8 cellular contexts compared by ENCODE assay signal in the genomic region with DNA sequence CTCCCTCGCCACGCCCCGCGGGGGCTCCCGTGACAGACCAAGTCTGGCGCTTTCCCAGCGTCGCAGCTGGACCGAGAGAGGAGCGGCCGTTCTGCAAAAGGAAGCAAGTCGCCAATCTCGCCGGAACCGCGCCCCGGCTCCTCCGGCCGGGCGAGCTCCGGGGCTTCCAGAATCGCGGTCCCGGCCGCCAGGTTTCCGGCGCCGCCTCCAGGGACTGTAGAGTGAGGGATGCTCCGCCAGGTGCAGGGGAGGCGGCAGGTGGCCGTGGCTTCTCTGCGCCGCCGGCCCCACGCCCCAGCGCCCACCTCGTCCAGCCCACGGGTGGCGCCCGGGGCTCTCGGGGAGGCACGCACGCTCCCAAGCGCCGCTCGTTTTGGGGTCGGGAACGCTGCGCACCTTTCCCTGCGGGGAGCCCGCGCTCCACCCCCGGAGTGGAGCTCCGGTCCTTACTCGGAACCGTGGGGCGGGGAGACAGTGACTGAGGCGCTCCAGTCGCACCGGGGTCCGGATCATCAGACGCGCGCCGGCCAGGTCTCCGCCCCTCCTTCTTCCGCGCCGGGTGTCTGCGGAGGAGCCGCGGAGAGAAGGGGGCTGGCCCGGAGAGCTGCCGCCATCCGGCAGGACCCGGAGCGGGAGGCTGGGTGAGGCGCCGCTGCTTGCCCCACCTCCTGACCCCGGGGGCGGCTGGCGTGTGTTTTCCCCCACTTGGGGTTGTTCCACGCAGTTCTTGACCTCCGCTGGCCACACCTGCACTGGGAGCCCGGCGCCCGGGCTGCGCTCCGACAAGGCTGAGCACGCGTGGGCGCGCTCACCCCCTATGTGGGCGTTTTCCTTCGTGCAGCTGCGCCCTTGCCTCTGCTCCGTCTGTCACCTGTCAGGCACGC. TPM values are rescaled to one million over a fixed set of nuclear protein-coding genes. Genes with fewer than 3 reads are reported as not detected.
DNase-seq lines count a peak whose midpoint lies in the region; ATAC-seq and TF ChIP-seq lines count a peak whose summit lies in the region.

A gene with protein sequence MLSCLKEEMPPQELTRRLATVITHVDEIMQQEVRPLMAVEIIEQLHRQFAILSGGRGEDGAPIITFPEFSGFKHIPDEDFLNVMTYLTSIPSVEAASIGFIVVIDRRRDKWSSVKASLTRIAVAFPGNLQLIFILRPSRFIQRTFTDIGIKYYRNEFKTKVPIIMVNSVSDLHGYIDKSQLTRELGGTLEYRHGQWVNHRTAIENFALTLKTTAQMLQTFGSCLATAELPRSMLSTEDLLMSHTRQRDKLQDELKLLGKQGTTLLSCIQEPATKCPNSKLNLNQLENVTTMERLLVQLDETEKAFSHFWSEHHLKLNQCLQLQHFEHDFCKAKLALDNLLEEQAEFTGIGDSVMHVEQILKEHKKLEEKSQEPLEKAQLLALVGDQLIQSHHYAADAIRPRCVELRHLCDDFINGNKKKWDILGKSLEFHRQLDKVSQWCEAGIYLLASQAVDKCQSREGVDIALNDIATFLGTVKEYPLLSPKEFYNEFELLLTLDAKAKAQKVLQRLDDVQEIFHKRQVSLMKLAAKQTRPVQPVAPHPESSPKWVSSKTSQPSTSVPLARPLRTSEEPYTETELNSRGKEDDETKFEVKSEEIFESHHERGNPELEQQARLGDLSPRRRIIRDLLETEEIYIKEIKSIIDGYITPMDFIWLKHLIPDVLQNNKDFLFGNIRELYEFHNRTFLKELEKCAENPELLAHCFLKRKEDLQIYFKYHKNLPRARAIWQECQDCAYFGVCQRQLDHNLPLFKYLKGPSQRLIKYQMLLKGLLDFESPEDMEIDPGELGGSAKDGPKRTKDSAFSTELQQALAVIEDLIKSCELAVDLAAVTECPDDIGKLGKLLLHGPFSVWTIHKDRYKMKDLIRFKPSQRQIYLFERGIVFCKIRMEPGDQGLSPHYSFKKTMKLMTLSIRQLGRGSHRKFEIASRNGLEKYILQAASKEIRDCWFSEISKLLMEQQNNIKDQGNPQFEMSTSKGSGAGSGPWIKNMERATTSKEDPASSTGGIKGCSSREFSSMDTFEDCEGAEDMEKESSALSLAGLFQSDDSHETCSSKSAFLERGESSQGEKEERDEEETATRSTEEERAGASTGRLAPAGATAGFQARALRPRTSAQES (minus strand): TSS at position 480 of the 884 bp plus-strand sequence. CDS start 642 bp downstream, outside the sequence.

- peaks cover 63% of the 10 kb centered on the region for H3K27me3 ChIP-seq in AG04450 (ENCODE audit: control insufficient read depth, insufficient read depth, low read length)

- H3K79me2 ChIP-seq in OCI-LY7 (ENCODE audit: insufficient read depth, low read depth, low read length) = no peaks in the 10 kb centered on the region

- TF ChIP-seq CTCF in AG04450 (IDR thresholded peaks at IDR 0.05; ENCODE audit: low read depth, low read length) (no peak), OCI-LY7 (conservative IDR thresholded peaks at IDR 0.05; ENCODE audit: low read length) (peak; percentile 24; the same call in 1 of the 2 replicates), neural crest cell (conservative IDR thresholded peaks at IDR 0.05) (no peak)

- DNase-seq in AG04450 (ENCODE audit: low read depth, low spot score) (no peak), OCI-LY7 (ENCODE audit: low spot score) (peak; percentile 81), fibroblast of the conjunctiva (ENCODE audit: low read depth) (peak; percentile 3), neural crest cell (ENCODE audit: low read depth, low spot score) (peak; percentile 45)
- DNase-seq in activated T-helper 2 cell treated with anti-CD3 and anti-CD28 coated beads, Interferon-gamma antibody, Interleukin-2, Interleukin-4, amounts not matched to agents 10 μg/mL and 5 μg/mL and 100 μg/mL, durations not matched to agents 14 hours and 24 hours and 36 hours (ENCODE audit: low spot score) = peak; percentile 80
- peak; percentile 83 to 88 for DNase-seq in stimulated activated naive CD8-positive, alpha-beta T cell treated with anti-CD3 and anti-CD28 coated beads, Interleukin-15, amount 100 ng/mL, for 72 hours

- peaks cover 42% of the 10 kb centered on the region for H3K4me1 Mint-ChIP-seq in activated T-helper 2 cell treated with anti-CD3 and anti-CD28 coated beads, Interferon-gamma antibody, Interleukin-2, Interleukin-4, amounts not matched to agents 10 μg/mL and 5 μg/mL and 100 μg/mL, durations not matched to agents 14 hours and 24 hours and 36 hours (ENCODE audit: low read depth)
- H3K4me1 Mint-ChIP-seq in neural crest cell = peaks cover 18% of the 10 kb centered on the region
- H3K4me1 Mint-ChIP-seq in stimulated activated naive CD8-positive, alpha-beta T cell treated with anti-CD3 and anti-CD28 coated beads, Interleukin-15, amount 100 ng/mL, for 72 hours = peaks cover 49% of the 10 kb centered on the region

- peak within 1 kb of the TSS; percentile 78 for H3K4me2 ChIP-seq in OCI-LY7 (ENCODE audit: low read length)

- ATAC-seq in GM19043 (IDR thresholded peaks at IDR 0.05; ENCODE audit: low read depth, unreplicated experiment) (peak; percentile 61), HG03521 (IDR thresholded peaks at IDR 0.05; ENCODE audit: unreplicated experiment) (peak; percentile 54)
- ATAC-seq in stimulated activated naive CD8-positive, alpha-beta T cell treated with anti-CD3 and anti-CD28 coated beads, Interleukin-15, amount 100 ng/mL, for 72 hours = peak; percentile 91

- H3K4me3 Mint-ChIP-seq in activated T-helper 2 cell treated with anti-CD3 and anti-CD28 coated beads, Interferon-gamma antibody, Interleukin-2, Interleukin-4, amounts not matched to agents 10 μg/mL and 5 μg/mL and 100 μg/mL, durations not matched to agents 14 hours and 24 hours and 36 hours (ENCODE audit: low read depth) = peak within 1 kb of the TSS; percentile 87
- peak within 1 kb of the TSS; percentile 91 for H3K4me3 Mint-ChIP-seq in neural crest cell
- peak within 1 kb of the TSS; percentile 93 to 94 for H3K4me3 Mint-ChIP-seq in stimulated activated naive CD8-positive, alpha-beta T cell treated with anti-CD3 and anti-CD28 coated beads, Interleukin-15, amount 100 ng/mL, for 72 hours

- H3K9me3 ChIP-seq in AG04450 (ENCODE audit: control insufficient read depth, insufficient read depth, low read length) = no peaks in the 10 kb centered on the region; the same call in 1 of the 2 replicates
- H3K9me3 ChIP-seq in OCI-LY7 (ENCODE audit: low read length) = no peaks in the 10 kb centered on the region

- peaks cover 8% of the 10 kb centered on the region for H3K27me3 Mint-ChIP-seq in activated T-helper 2 cell treated with anti-CD3 and anti-CD28 coated beads, Interferon-gamma antibody, Interleukin-2, Interleukin-4, amounts not matched to agents 10 μg/mL and 5 μg/mL and 100 μg/mL, durations not matched to agents 14 hours and 24 hours and 36 hours (ENCODE audit: low read depth)
- peaks cover 66% of the 10 kb centered on the region for H3K27me3 Mint-ChIP-seq in neural crest cell (ENCODE audit: low read depth)
- peaks cover 16% of the 10 kb centered on the region for H3K27me3 Mint-ChIP-seq in stimulated activated naive CD8-positive, alpha-beta T cell treated with anti-CD3 and anti-CD28 coated beads, Interleukin-15, amount 100 ng/mL, for 72 hours

- H3K4me3 ChIP-seq in AG04450 (ENCODE audit: low read depth, low read length) = peak within 1 kb of the TSS; percentile 59
- peak within 1 kb of the TSS; percentile 71 for H3K4me3 ChIP-seq in OCI-LY7 (ENCODE audit: low read depth, low read length, poor library complexity, severe bottlenecking)

- CTCF ChIA-PET in AG04450 (lab: Charles Lee) (interaction anchor here (2.0 kb wide), 1 partner anchor 244 kb away, joined by 5 read pairs; no protein-coding TSS in a partner anchor), OCI-LY7 (lab: Charles Lee; ENCODE audit: unreplicated experiment) (interaction anchor here (0.6 kb wide), 3 partner anchors 18 to 216 kb away, joined by 3 to 14 read pairs (median 3); no protein-coding TSS in a partner anchor)

- H3K4me1 ChIP-seq in OCI-LY7 (ENCODE audit: insufficient read depth, low read length, poor library complexity, severe bottlenecking) = peaks cover 15% of the 10 kb centered on the region

- no peaks in the 10 kb centered on the region for H3K9me2 ChIP-seq in OCI-LY7 (ENCODE audit: insufficient read depth, low read length)

- no peak within 1 kb of the TSS for H3K27ac ChIP-seq in AG04450 (ENCODE audit: low read depth, low read length)
- peak within 1 kb of the TSS; percentile 7 for H3K27ac ChIP-seq in OCI-LY7 (ENCODE audit: low read depth, low read length, poor library complexity, severe bottlenecking)

- POLR2A ChIA-PET in AG04450 (lab: Yijun Ruan, JAX) (interaction anchor here (0.5 kb wide), 1 partner anchor 144 kb away, joined by 3 read pairs; no protein-coding TSS in a partner anchor), OCI-LY7 (lab: Charles Lee) (interaction anchor here (0.6 to 1.2 kb wide), 5 partner anchors 10 to 707 kb away, joined by 3 read pairs; no protein-coding TSS in a partner anchor)

- no peaks in the 10 kb centered on the region for H3K9me3 Mint-ChIP-seq in activated T-helper 2 cell treated with anti-CD3 and anti-CD28 coated beads, Interferon-gamma antibody, Interleukin-2, Interleukin-4, amounts not matched to agents 10 μg/mL and 5 μg/mL and 100 μg/mL, durations not matched to agents 14 hours and 24 hours and 36 hours
- no peaks in the 10 kb centered on the region for H3K9me3 Mint-ChIP-seq in neural crest cell
- no peaks in the 10 kb centered on the region for H3K9me3 Mint-ChIP-seq in stimulated activated naive CD8-positive, alpha-beta T cell treated with anti-CD3 and anti-CD28 coated beads, Interleukin-15, amount 100 ng/mL, for 72 hours

- H2AFZ ChIP-seq in OCI-LY7 (ENCODE audit: low read length) = peak within 1 kb of the TSS; percentile 77

- H3K36me3 Mint-ChIP-seq in activated T-helper 2 cell treated with anti-CD3 and anti-CD28 coated beads, Interferon-gamma antibody, Interleukin-2, Interleukin-4, amounts not matched to agents 10 μg/mL and 5 μg/mL and 100 μg/mL, durations not matched to agents 14 hours and 24 hours and 36 hours (ENCODE audit: low read depth) = no peaks in the 10 kb centered on the region
- H3K36me3 Mint-ChIP-seq in neural crest cell (ENCODE audit: low read depth) = peaks cover 3% of the 10 kb centered on the region

- H4K20me1 ChIP-seq in OCI-LY7 (ENCODE audit: insufficient read depth, low read length) = no peaks in the 10 kb centered on the region

- H3K27ac Mint-ChIP-seq in activated T-helper 2 cell treated with anti-CD3 and anti-CD28 coated beads, Interferon-gamma antibody, Interleukin-2, Interleukin-4, amounts not matched to agents 10 μg/mL and 5 μg/mL and 100 μg/mL, durations not matched to agents 14 hours and 24 hours and 36 hours = peak within 1 kb of the TSS; percentile 81
- no peak within 1 kb of the TSS for H3K27ac Mint-ChIP-seq in neural crest cell (ENCODE audit: unreplicated experiment)
- H3K27ac Mint-ChIP-seq in stimulated activated naive CD8-positive, alpha-beta T cell treated with anti-CD3 and anti-CD28 coated beads, Interleukin-15, amount 100 ng/mL, for 72 hours = peak within 1 kb of the TSS; percentile 43 to 86

- no TSS peak for BruUV-seq in OCI-LY7 (replicated peaks; lab: Mats Ljungman, UMichigan)

- no peaks in the 10 kb centered on the region for H3K36me3 ChIP-seq in OCI-LY7 (ENCODE audit: insufficient read depth, low read length)

- intact Hi-C loops in OCI-LY7 (cut with micrococcal nuclease; ENCODE audit: unreplicated experiment) = loop anchor here (5.0 kb wide), 1 partner anchor 934 kb away; a partner anchor contains a TSS
- intact Hi-C loops in activated T-helper 2 cell treated with anti-CD3 and anti-CD28 coated beads, Interferon-gamma antibody, Interleukin-2, Interleukin-4, amounts not matched to agents 10 μg/mL and 5 μg/mL and 100 μg/mL, durations not matched to agents 14 hours and 24 hours and 36 hours (cut with micrococcal nuclease) = loop anchor here (1.0 kb wide), 1 partner anchor 8 kb away; no protein-coding TSS in a partner anchor

RNA-seq across cellular contexts. Expression of the gene that starts here (rescaled TPM):
- not detected in 2 replicates for polyA plus RNA-seq in AG04450 (2011; rRNA removed)
- polyA minus RNA-seq in AG04450 (2011; rRNA and poly(A)+ RNA removed) = not detected in 2 replicates
- total RNA-seq in OCI-LY7 (2014; rRNA removed; shearing (Covaris generic)) = 4.9 and 6.6 TPM in 2 replicates
- total RNA-seq in OCI-LY7 (2022) (8.0 and 8.1 TPM in 2 replicates), neural crest cell (1.5 and 2.1 TPM in 2 replicates)
- 7.5 and 8.3 TPM in 2 replicates for total RNA-seq in activated T-helper 2 cell treated with anti-CD3 and anti-CD28 coated beads, Interferon-gamma antibody, Interleukin-2, Interleukin-4, amounts not matched to agents 10 μg/mL and 5 μg/mL and 100 μg/mL, durations not matched to agents 14 hours and 24 hours and 36 hours
